31 cellular contexts compared by ENCODE assay signal in genomic region chr9:8234286-8234819, GRCh38.
DNase-seq lines count a peak whose midpoint lies in the region; ATAC-seq and TF ChIP-seq lines count a peak whose summit lies in the region.
"Had no signal": no experiment of that assay in that cellular context is flagged by ENCODE, and none has a peak within 500 bp of the region (broad histone marks: within the 10 kb centered on the region; RNA-seq: fewer than 3 reads in every experiment).

No MANE protein-coding gene starts in this region.

- H3K27ac Mint-ChIP-seq in endodermal cell (peak overlapping the region; percentile 50), neural crest cell (ENCODE audit: unreplicated experiment) (peak overlapping the region; percentile 16)
- H3K27ac Mint-ChIP-seq in activated naive CD4-positive, alpha-beta T cell treated with anti-CD3 and anti-CD28 coated beads, Interleukin-2, amount 50 U/mL, for 72 hours: no peak overlapping the region
- H3K27ac Mint-ChIP-seq: activated naive CD4-positive, alpha-beta T cell treated with anti-CD3 and anti-CD28 coated beads, Interleukin-2, amount 50 U/mL, for 24 hours; activated T-helper 2 cell treated with anti-CD3 and anti-CD28 coated beads, Interferon-gamma antibody, Interleukin-2, Interleukin-4, amounts not matched to agents 10 μg/mL and 5 μg/mL and 100 μg/mL, durations not matched to agents 14 hours and 24 hours and 36 hours; CD4-positive, alpha-beta memory T cell; T-helper 2 cell treated with Interferon-gamma antibody and Interleukin-4, amounts not matched to agents 5 μg/mL and 100 μg/mL, for 36 hours had no signal

- TF ChIP-seq CTCF in endodermal cell (conservative IDR thresholded peaks at IDR 0.05) (peak; percentile 51), neural crest cell (conservative IDR thresholded peaks at IDR 0.05) (no peak), GM20000 (IDR thresholded peaks at IDR 0.05; ENCODE audit: extremely low read depth, missing control alignments) (no peak)

- H3K9ac ChIP-seq in endodermal cell (ENCODE audit: extremely low read depth, low read length, poor library complexity, severe bottlenecking): no peak overlapping the region

- H3K27ac ChIP-seq in endodermal cell (ENCODE audit: low read depth, low read length): no peak overlapping the region
- H3K27ac ChIP-seq: breast epithelium, Peyer's patch, psoas muscle, tibial artery had no signal

- peaks cover 2% of the 10 kb centered on the region for H3K27me3 Mint-ChIP-seq in endodermal cell (ENCODE audit: insufficient read depth)
- H3K27me3 Mint-ChIP-seq in neural crest cell (ENCODE audit: low read depth): no peaks in the 10 kb centered on the region

- peak; percentile 85 for DNase-seq in G401 (ENCODE audit: low spot score)
- peak; percentile 96 for DNase-seq in NCI-H82 (lab: John Stamatoyannopoulos, UW)
- DNase-seq in endodermal cell: peak; percentile 69
- no peak for DNase-seq in neural crest cell (ENCODE audit: low read depth, low spot score)
- no peak for DNase-seq in activated naive CD4-positive, alpha-beta T cell treated with anti-CD3 and anti-CD28 coated beads, Interleukin-2, amount 50 U/mL, for 72 hours (ENCODE audit: low spot score in 2 of 2)
- DNase-seq in GM20000 (ENCODE audit: low spot score): no peak
- DNase-seq in UCSD-AML1 (lab: John Stamatoyannopoulos, UW; ENCODE audit: unreplicated experiment): no peak
- no peak for DNase-seq in Kasumi-1 (lab: John Stamatoyannopoulos, UW)
- DNase-seq: activated CD4-positive, alpha-beta T cell treated with anti-CD3 and anti-CD28 coated beads for 4 hours; activated CD8-positive, alpha-beta memory T cell treated with anti-CD3 and anti-CD28 coated beads for 24 hours; activated T-cell treated with anti-CD3 and anti-CD28 coated beads for 4 hours; amygdala; CD4-positive, alpha-beta memory T cell; effector CD4-positive, alpha-beta T cell; EL; IMR-90; kidney; NCI-H146; NCI-H2107; NCI-H510A treated with DMSO at 0.1 percent for 48 hours; occipital lobe; Peyer's patch; psoas muscle; SHP77; stimulated activated CD4-positive, alpha-beta T cell treated with anti-CD3 and anti-CD28 coated beads, Interleukin-4, amount 100 ng/mL, for 24 hours; tibial artery had no signal

- ATAC-seq in activated naive CD4-positive, alpha-beta T cell treated with anti-CD3 and anti-CD28 coated beads, Interleukin-2, amount 50 U/mL, for 72 hours: no peak
- ATAC-seq: psoas muscle had no signal

- in situ Hi-C loops in G401 (cut with HindIII; ENCODE audit: low sequenced_read_pairs): no loop called here

- H3K27me3 ChIP-seq in endodermal cell (ENCODE audit: control insufficient read depth, insufficient read depth, low read length, poor library complexity, severe bottlenecking): no peaks in the 10 kb centered on the region
- H3K27me3 ChIP-seq: breast epithelium, Peyer's patch, tibial artery had no signal

- H3K4me3 ChIP-seq in endodermal cell (ENCODE audit: low read length): no peak overlapping the region
- H3K4me3 ChIP-seq: breast epithelium, HAP-1, Peyer's patch, psoas muscle, tibial artery had no signal

- H3K4me1 Mint-ChIP-seq in endodermal cell (peaks cover 22% of the 10 kb centered on the region), neural crest cell (peaks cover 18% of the 10 kb centered on the region)
- H3K4me1 Mint-ChIP-seq: activated naive CD4-positive, alpha-beta T cell treated with anti-CD3 and anti-CD28 coated beads, Interleukin-2, amount 50 U/mL, for 24 hours; CD4-positive, alpha-beta memory T cell had no signal

- 39 to 41% methylated on average over 3 to 4 of the region's 5 CpGs for WGBS in endodermal cell (ENCODE audit: insufficient coverage in 1 of 2, insufficient read length in 1 of 2), 2 experiments

- no peak overlapping the region for H3K4me3 Mint-ChIP-seq in endodermal cell
- H3K4me3 Mint-ChIP-seq in neural crest cell: no peak overlapping the region
- H3K4me3 Mint-ChIP-seq: activated naive CD4-positive, alpha-beta T cell treated with anti-CD3 and anti-CD28 coated beads, Interleukin-2, amount 50 U/mL, for 24 hours; CD4-positive, alpha-beta memory T cell; T-helper 2 cell treated with Interferon-gamma antibody and Interleukin-4, amounts not matched to agents 5 μg/mL and 100 μg/mL, for 36 hours had no signal

- H3K36me3 Mint-ChIP-seq in endodermal cell (ENCODE audit: low read depth) (no peaks in the 10 kb centered on the region), neural crest cell (ENCODE audit: low read depth) (no peaks in the 10 kb centered on the region)
- no peaks in the 10 kb centered on the region for H3K36me3 Mint-ChIP-seq in activated naive CD4-positive, alpha-beta T cell treated with anti-CD3 and anti-CD28 coated beads, Interleukin-2, amount 50 U/mL, for 72 hours
- H3K36me3 Mint-ChIP-seq: activated naive CD4-positive, alpha-beta T cell treated with anti-CD3 and anti-CD28 coated beads, Interleukin-2, amount 50 U/mL, for 24 hours; CD4-positive, alpha-beta memory T cell had no signal

- H3K4me1 ChIP-seq in endodermal cell (ENCODE audit: control insufficient read depth, insufficient read depth, low read length): peaks cover 13% of the 10 kb centered on the region
- H3K4me1 ChIP-seq: breast epithelium, HAP-1, Peyer's patch, tibial artery had no signal

- H3K9me3 Mint-ChIP-seq in endodermal cell (no peaks in the 10 kb centered on the region), neural crest cell (no peaks in the 10 kb centered on the region)
- no peaks in the 10 kb centered on the region for H3K9me3 Mint-ChIP-seq in activated naive CD4-positive, alpha-beta T cell treated with anti-CD3 and anti-CD28 coated beads, Interleukin-2, amount 50 U/mL, for 72 hours
- H3K9me3 Mint-ChIP-seq: activated naive CD4-positive, alpha-beta T cell treated with anti-CD3 and anti-CD28 coated beads, Interleukin-2, amount 50 U/mL, for 24 hours; activated T-helper 2 cell treated with anti-CD3 and anti-CD28 coated beads, Interferon-gamma antibody, Interleukin-2, Interleukin-4, amounts not matched to agents 10 μg/mL and 5 μg/mL and 100 μg/mL, durations not matched to agents 14 hours and 24 hours and 36 hours; CD4-positive, alpha-beta memory T cell; T-helper 2 cell treated with Interferon-gamma antibody and Interleukin-4, amounts not matched to agents 5 μg/mL and 100 μg/mL, for 36 hours had no signal

- H3K36me3 ChIP-seq in endodermal cell (ENCODE audit: control insufficient read depth, insufficient read depth, low read length): no peaks in the 10 kb centered on the region
- H3K36me3 ChIP-seq: breast epithelium, HAP-1, Peyer's patch, tibial artery had no signal

- no peaks in the 10 kb centered on the region for H3K9me3 ChIP-seq in endodermal cell (ENCODE audit: control insufficient read depth, low read length)
- H3K9me3 ChIP-seq: breast epithelium, HAP-1, Peyer's patch, psoas muscle, tibial artery had no signal

Comparison
In these comparisons a context has a peak if more than half of its experiments do, and no peak if none do; other contexts are left out.
1. DNase-seq: peak in G401 (single experiment), NCI-H82 (single experiment) and endodermal cell (single experiment); none in neural crest cell (single experiment), activated naive CD4-positive, alpha-beta T cell treated with anti-CD3 and anti-CD28 coated beads, Interleukin-2, amount 50 U/mL, for 72 hours (0 of 2), GM20000 (single experiment), UCSD-AML1 (single experiment) and Kasumi-1 (0 of 2).
2. H3K27ac Mint-ChIP-seq: peak in endodermal cell (single experiment) and neural crest cell (single experiment); none in activated naive CD4-positive, alpha-beta T cell treated with anti-CD3 and anti-CD28 coated beads, Interleukin-2, amount 50 U/mL, for 72 hours (0 of 2).